In the genomic region with DNA sequence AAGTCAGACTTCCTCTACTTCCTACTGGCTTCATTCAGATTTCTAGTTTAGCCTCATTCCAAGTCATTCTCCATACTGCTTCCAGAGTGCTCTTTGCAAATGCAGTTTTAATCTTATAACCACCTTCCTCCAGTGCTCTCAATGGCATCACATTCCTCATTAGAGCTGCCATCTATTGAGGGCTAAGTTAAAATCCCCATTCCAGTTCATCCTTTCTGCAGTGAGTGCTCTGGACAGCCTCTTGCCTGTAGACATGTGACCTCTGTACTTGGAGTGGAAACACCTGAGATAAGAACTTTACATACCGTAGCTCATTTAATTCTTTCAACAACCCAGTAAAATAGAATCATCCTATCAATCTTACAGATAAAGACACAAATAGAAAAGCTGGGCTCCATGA, we compare ENCODE assay signal across 36 cellular contexts. TPM values are rescaled to one million over a fixed set of nuclear protein-coding genes. Genes with fewer than 3 reads are reported as not detected.
"Had no signal": no experiment of that assay in that cellular context is flagged by ENCODE, and none has a peak within 500 bp of the region (broad histone marks: within the 10 kb centered on the region; RNA-seq: fewer than 3 reads in every experiment).

No MANE protein-coding gene starts in this region.

- H3K4me1 ChIP-seq: adrenal gland, body of pancreas, colonic mucosa had no signal

- H3K27me3 Mint-ChIP-seq: activated CD4-positive, alpha-beta memory T cell treated with anti-CD3 and anti-CD28 coated beads for 36 hours; activated CD4-positive, alpha-beta T cell treated with anti-CD3 and anti-CD28 coated beads for 36 hours; activated CD4-positive, alpha-beta T cell treated with anti-CD3 and anti-CD28 coated beads, Interleukin-2, amount 10 ng/mL, durations not matched to agents 24 days and 14 days; activated CD8-positive, alpha-beta memory T cell treated with anti-CD3 and anti-CD28 coated beads, Interleukin-2, amount 10 ng/mL, durations not matched to agents 7 days and 5 days; activated naive CD4-positive, alpha-beta T cell treated with anti-CD3 and anti-CD28 coated beads, Interleukin-2, amount 50 U/mL, for 24 hours; activated naive CD8-positive, alpha-beta T cell treated with anti-CD3 and anti-CD28 coated beads for 36 hours; activated naive CD8-positive, alpha-beta T cell treated with anti-CD3 and anti-CD28 coated beads, Interleukin-2, amount 50 U/mL, for 24 hours; T-helper 17 cell had no signal

- H3K36me3 Mint-ChIP-seq: activated CD4-positive, alpha-beta memory T cell treated with anti-CD3 and anti-CD28 coated beads for 36 hours; activated CD8-positive, alpha-beta memory T cell treated with anti-CD3 and anti-CD28 coated beads, Interleukin-2, amount 10 ng/mL, durations not matched to agents 7 days and 5 days; activated naive CD4-positive, alpha-beta T cell treated with anti-CD3 and anti-CD28 coated beads, Interleukin-2, amount 50 U/mL, for 24 hours; activated naive CD8-positive, alpha-beta T cell treated with anti-CD3 and anti-CD28 coated beads for 36 hours had no signal

- H3K4me3 ChIP-seq: adrenal gland, body of pancreas, colonic mucosa had no signal

- H3K27ac ChIP-seq: adrenal gland, body of pancreas, colonic mucosa, WERI-Rb-1 had no signal

- DNase-seq: activated CD4-positive, alpha-beta memory T cell treated with anti-CD3 and anti-CD28 coated beads for 36 hours; activated CD4-positive, alpha-beta T cell treated with anti-CD3 and anti-CD28 coated beads for 36 hours; activated CD4-positive, alpha-beta T cell treated with anti-CD3 and anti-CD28 coated beads, Interleukin-2, amount 10 ng/mL, durations not matched to agents 24 days and 14 days; activated CD4-positive, CD25-positive, alpha-beta regulatory T cell; activated CD4-positive, CD25-positive, alpha-beta regulatory T cell treated with anti-CD3 and anti-CD28 coated beads, Interleukin-2, amount 50 U/mL, for 72 hours; activated CD8-positive, alpha-beta memory T cell treated with anti-CD3 and anti-CD28 coated beads, Interleukin-2, amount 10 ng/mL, durations not matched to agents 7 days and 5 days; activated CD8-positive, alpha-beta memory T cell treated with anti-CD3 and anti-CD28 coated beads, Interleukin-2, amount 50 U/mL, for 4 hours; activated CD8-positive, alpha-beta T cell treated with anti-CD3 and anti-CD28 coated beads, Interleukin-2, amount 10 ng/mL, durations not matched to agents 7 days and 5 days; activated effector memory CD4-positive, alpha-beta T cell treated with anti-CD3 and anti-CD28 coated beads, Interleukin-2, amount 50 U/mL, for 16 hours; activated naive CD4-positive, alpha-beta T cell treated with anti-CD3 and anti-CD28 coated beads for 36 hours; activated naive CD8-positive, alpha-beta T cell treated with anti-CD3 and anti-CD28 coated beads for 36 hours; activated naive CD8-positive, alpha-beta T cell treated with anti-CD3 and anti-CD28 coated beads, Interleukin-2, amount 50 U/mL, for 24 hours; activated T-cell treated with anti-CD3 and anti-CD28 coated beads, Interleukin-2, amount 50 U/mL, for 1 hour; activated T-cell treated with anti-CD3 and anti-CD28 coated beads, Interleukin-2, amount 50 U/mL, for 48 hours; adrenal gland; amygdala; aorta; body of pancreas; caudate nucleus; cerebellar nuclear complex; colonic mucosa; effector CD8-positive, alpha-beta T cell; foreskin fibroblast; head of caudate nucleus; T-helper 1 cell; T-helper 17 cell; T1000; WERI-Rb-1 had no signal

- H3K9me3 Mint-ChIP-seq: activated CD4-positive, alpha-beta memory T cell treated with anti-CD3 and anti-CD28 coated beads for 36 hours; activated CD4-positive, alpha-beta T cell treated with anti-CD3 and anti-CD28 coated beads, Interleukin-2, amount 10 ng/mL, durations not matched to agents 24 days and 14 days; activated naive CD4-positive, alpha-beta T cell treated with anti-CD3 and anti-CD28 coated beads for 36 hours; activated naive CD4-positive, alpha-beta T cell treated with anti-CD3 and anti-CD28 coated beads, Interleukin-2, amount 50 U/mL, for 24 hours; activated naive CD8-positive, alpha-beta T cell treated with anti-CD3 and anti-CD28 coated beads for 36 hours; activated naive CD8-positive, alpha-beta T cell treated with anti-CD3 and anti-CD28 coated beads, Interleukin-2, amount 50 U/mL, for 24 hours; activated T-helper 1 cell treated with anti-CD3 and anti-CD28 coated beads, Interleukin-12 subunit alpha, Interleukin-12 subunit beta, Interleukin-2, Interleukin-4 antibody, amounts not matched to agents 30 ng/mL and 10 ng/mL and 1 ng/mL, durations not matched to agents 14 hours and 24 hours and 36 hours; activated T-helper 2 cell treated with anti-CD3 and anti-CD28 coated beads, Interferon-gamma antibody, Interleukin-2, Interleukin-4, amounts not matched to agents 10 μg/mL and 5 μg/mL and 100 μg/mL, durations not matched to agents 14 hours and 24 hours and 36 hours; T-helper 2 cell treated with Interferon-gamma antibody and Interleukin-4, amounts not matched to agents 5 μg/mL and 100 μg/mL, for 36 hours had no signal

- H3K27me3 ChIP-seq: adrenal gland, body of pancreas, colonic mucosa had no signal

- H3K4me3 Mint-ChIP-seq: activated CD4-positive, alpha-beta memory T cell treated with anti-CD3 and anti-CD28 coated beads for 36 hours; activated CD4-positive, alpha-beta T cell treated with anti-CD3 and anti-CD28 coated beads for 36 hours; activated CD4-positive, alpha-beta T cell treated with anti-CD3 and anti-CD28 coated beads, Interleukin-2, amount 10 ng/mL, durations not matched to agents 24 days and 14 days; activated CD8-positive, alpha-beta memory T cell treated with anti-CD3 and anti-CD28 coated beads, Interleukin-2, amount 10 ng/mL, durations not matched to agents 7 days and 5 days; activated CD8-positive, alpha-beta T cell treated with anti-CD3 and anti-CD28 coated beads, Interleukin-2, amount 10 ng/mL, durations not matched to agents 7 days and 5 days; activated naive CD4-positive, alpha-beta T cell treated with anti-CD3 and anti-CD28 coated beads for 36 hours; activated naive CD4-positive, alpha-beta T cell treated with anti-CD3 and anti-CD28 coated beads, Interleukin-2, amount 50 U/mL, for 24 hours; activated naive CD8-positive, alpha-beta T cell treated with anti-CD3 and anti-CD28 coated beads for 36 hours; activated naive CD8-positive, alpha-beta T cell treated with anti-CD3 and anti-CD28 coated beads, Interleukin-2, amount 50 U/mL, for 24 hours; activated T-helper 1 cell treated with anti-CD3 and anti-CD28 coated beads, Interleukin-12 subunit alpha, Interleukin-12 subunit beta, Interleukin-2, Interleukin-4 antibody, amounts not matched to agents 30 ng/mL and 10 ng/mL and 1 ng/mL, durations not matched to agents 14 hours and 24 hours and 36 hours; T-helper 17 cell; T-helper 2 cell treated with Interferon-gamma antibody and Interleukin-4, amounts not matched to agents 5 μg/mL and 100 μg/mL, for 36 hours had no signal

- H3K27ac Mint-ChIP-seq: activated CD4-positive, alpha-beta memory T cell treated with anti-CD3 and anti-CD28 coated beads for 36 hours; activated CD4-positive, alpha-beta T cell treated with anti-CD3 and anti-CD28 coated beads for 36 hours; activated CD4-positive, alpha-beta T cell treated with anti-CD3 and anti-CD28 coated beads, Interleukin-2, amount 10 ng/mL, durations not matched to agents 24 days and 14 days; activated CD8-positive, alpha-beta memory T cell treated with anti-CD3 and anti-CD28 coated beads, Interleukin-2, amount 10 ng/mL, durations not matched to agents 7 days and 5 days; activated CD8-positive, alpha-beta T cell treated with anti-CD3 and anti-CD28 coated beads, Interleukin-2, amount 10 ng/mL, durations not matched to agents 7 days and 5 days; activated naive CD4-positive, alpha-beta T cell treated with anti-CD3 and anti-CD28 coated beads for 36 hours; activated naive CD4-positive, alpha-beta T cell treated with anti-CD3 and anti-CD28 coated beads, Interleukin-2, amount 50 U/mL, for 24 hours; activated naive CD8-positive, alpha-beta T cell treated with anti-CD3 and anti-CD28 coated beads for 36 hours; activated naive CD8-positive, alpha-beta T cell treated with anti-CD3 and anti-CD28 coated beads, Interleukin-2, amount 50 U/mL, for 24 hours; activated T-helper 1 cell treated with anti-CD3 and anti-CD28 coated beads, Interleukin-12 subunit alpha, Interleukin-12 subunit beta, Interleukin-2, Interleukin-4 antibody, amounts not matched to agents 30 ng/mL and 10 ng/mL and 1 ng/mL, durations not matched to agents 14 hours and 24 hours and 36 hours; activated T-helper 2 cell treated with anti-CD3 and anti-CD28 coated beads, Interferon-gamma antibody, Interleukin-2, Interleukin-4, amounts not matched to agents 10 μg/mL and 5 μg/mL and 100 μg/mL, durations not matched to agents 14 hours and 24 hours and 36 hours; T-helper 17 cell; T-helper 2 cell treated with Interferon-gamma antibody and Interleukin-4, amounts not matched to agents 5 μg/mL and 100 μg/mL, for 36 hours had no signal

- ATAC-seq: activated CD4-positive, alpha-beta T cell treated with anti-CD3 and anti-CD28 coated beads for 36 hours; activated CD8-positive, alpha-beta memory T cell treated with anti-CD3 and anti-CD28 coated beads, Interleukin-2, amount 10 ng/mL, durations not matched to agents 7 days and 5 days; activated CD8-positive, alpha-beta T cell treated with anti-CD3 and anti-CD28 coated beads, Interleukin-2, amount 10 ng/mL, durations not matched to agents 7 days and 5 days; activated naive CD8-positive, alpha-beta T cell treated with anti-CD3 and anti-CD28 coated beads, Interleukin-2, amount 50 U/mL, for 24 hours; body of pancreas; esophagus mucosa; T-helper 17 cell had no signal

- H3K4me1 Mint-ChIP-seq: activated CD4-positive, alpha-beta T cell treated with anti-CD3 and anti-CD28 coated beads for 36 hours; activated CD4-positive, alpha-beta T cell treated with anti-CD3 and anti-CD28 coated beads, Interleukin-2, amount 10 ng/mL, durations not matched to agents 24 days and 14 days; activated CD8-positive, alpha-beta memory T cell treated with anti-CD3 and anti-CD28 coated beads, Interleukin-2, amount 10 ng/mL, durations not matched to agents 7 days and 5 days; activated naive CD4-positive, alpha-beta T cell treated with anti-CD3 and anti-CD28 coated beads, Interleukin-2, amount 50 U/mL, for 24 hours; activated naive CD8-positive, alpha-beta T cell treated with anti-CD3 and anti-CD28 coated beads for 36 hours; activated naive CD8-positive, alpha-beta T cell treated with anti-CD3 and anti-CD28 coated beads, Interleukin-2, amount 50 U/mL, for 24 hours; T-helper 17 cell had no signal

- H3K9me3 ChIP-seq: adrenal gland, body of pancreas, colonic mucosa had no signal

- H3K36me3 ChIP-seq: adrenal gland, colonic mucosa, WERI-Rb-1 had no signal

RNA-seq across cellular contexts. Expression of gene MAB21L1, which starts 57.9 kb away (rescaled TPM):
- total RNA-seq: activated CD4-positive, alpha-beta memory T cell treated with anti-CD3 and anti-CD28 coated beads for 36 hours; activated CD4-positive, alpha-beta T cell treated with anti-CD3 and anti-CD28 coated beads for 36 hours; activated CD4-positive, alpha-beta T cell treated with anti-CD3 and anti-CD28 coated beads, Interleukin-2, amount 10 ng/mL, durations not matched to agents 24 days and 14 days; activated CD8-positive, alpha-beta memory T cell treated with anti-CD3 and anti-CD28 coated beads for 36 hours; activated CD8-positive, alpha-beta memory T cell treated with anti-CD3 and anti-CD28 coated beads, Interleukin-2, amount 10 ng/mL, durations not matched to agents 7 days and 5 days; activated CD8-positive, alpha-beta T cell treated with anti-CD3 and anti-CD28 coated beads, Interleukin-2, amount 10 ng/mL, durations not matched to agents 7 days and 5 days; activated naive CD4-positive, alpha-beta T cell treated with anti-CD3 and anti-CD28 coated beads for 36 hours; activated T-helper 1 cell treated with anti-CD3 and anti-CD28 coated beads, Interleukin-12 subunit alpha, Interleukin-12 subunit beta, Interleukin-2, Interleukin-4 antibody, amounts not matched to agents 30 ng/mL and 10 ng/mL and 1 ng/mL, durations not matched to agents 14 hours and 24 hours and 36 hours; dermis microvascular lymphatic vessel endothelial cell; epithelial cell of proximal tubule; T-helper 17 cell had no signal
